ENCODE assay signal across 8 cellular contexts in genomic region chr10:7956508-7956907, GRCh38.
DNase-seq lines count a peak whose midpoint lies in the region; ATAC-seq and TF ChIP-seq lines count a peak whose summit lies in the region.

No MANE protein-coding gene starts in this region.

- DNase-seq in NOMO-1 treated with DMSO at 0.1 percent for 48 hours (lab: John Stamatoyannopoulos, UW; ENCODE audit: unreplicated experiment) (peak; percentile 81), foreskin melanocyte (peak; percentile 22), hepatocyte (ENCODE audit: low spot score) (no peak), NCI-H1436 (lab: John Stamatoyannopoulos, UW) (no peak), right atrium auricular region (ENCODE audit: low spot score) (no peak), cerebellar cortex (ENCODE audit: low spot score) (no peak)

- H3K9me3 ChIP-seq in hepatocyte (ENCODE audit: low read depth) = no peaks in the 10 kb centered on the region
- H3K9me3 ChIP-seq in right atrium auricular region = no peaks in the 10 kb centered on the region

- H3K4me3 ChIP-seq in hepatocyte (no peak overlapping the region), right atrium auricular region (no peak overlapping the region)

- H2AFZ ChIP-seq in hepatocyte = no peak overlapping the region

- H3K27me3 ChIP-seq in hepatocyte (no peaks in the 10 kb centered on the region), right atrium auricular region (no peaks in the 10 kb centered on the region)

- TF ChIP-seq CTCF in hepatocyte (IDR thresholded peaks at IDR 0.05; ENCODE audit: poor library complexity) = no peak
- no peak for TF ChIP-seq CTCF in right atrium auricular region (IDR thresholded peaks at IDR 0.05)

- no peaks in the 10 kb centered on the region for H3K9me2 ChIP-seq in hepatocyte (replicated peaks; ENCODE audit: insufficient read depth)

- no peaks in the 10 kb centered on the region for H4K20me1 ChIP-seq in hepatocyte (ENCODE audit: insufficient read depth, poor library complexity, severe bottlenecking)

- H3K36me3 ChIP-seq in hepatocyte (replicated peaks; ENCODE audit: insufficient read depth, low read depth) (no peaks in the 10 kb centered on the region), right atrium auricular region (no peaks in the 10 kb centered on the region)

- H3K4me2 ChIP-seq in hepatocyte = no peak overlapping the region

- no peaks in the 10 kb centered on the region for H3K4me1 ChIP-seq in hepatocyte (ENCODE audit: insufficient read depth)
- H3K4me1 ChIP-seq in right atrium auricular region = no peaks in the 10 kb centered on the region

- ATAC-seq in GM18499 (IDR thresholded peaks at IDR 0.05; ENCODE audit: insufficient read depth, unreplicated experiment) (peak; percentile 97), HG02623 (IDR thresholded peaks at IDR 0.05; ENCODE audit: unreplicated experiment) (peak; percentile 92)

- H3K79me2 ChIP-seq in hepatocyte = peaks cover 4% of the 10 kb centered on the region

- H3K27ac ChIP-seq in hepatocyte (no peak overlapping the region), right atrium auricular region (no peak overlapping the region)

Comparison
In these comparisons a context has a peak if more than half of its experiments do, and no peak if none do; other contexts are left out.
1. DNase-seq: peak in NOMO-1 treated with DMSO at 0.1 percent for 48 hours (single experiment) and foreskin melanocyte (single experiment); none in hepatocyte (single experiment), NCI-H1436 (single experiment), right atrium auricular region (single experiment) and cerebellar cortex (single experiment).